Comparison of ENCODE assay signal across 15 cellular contexts in the genomic region with DNA sequence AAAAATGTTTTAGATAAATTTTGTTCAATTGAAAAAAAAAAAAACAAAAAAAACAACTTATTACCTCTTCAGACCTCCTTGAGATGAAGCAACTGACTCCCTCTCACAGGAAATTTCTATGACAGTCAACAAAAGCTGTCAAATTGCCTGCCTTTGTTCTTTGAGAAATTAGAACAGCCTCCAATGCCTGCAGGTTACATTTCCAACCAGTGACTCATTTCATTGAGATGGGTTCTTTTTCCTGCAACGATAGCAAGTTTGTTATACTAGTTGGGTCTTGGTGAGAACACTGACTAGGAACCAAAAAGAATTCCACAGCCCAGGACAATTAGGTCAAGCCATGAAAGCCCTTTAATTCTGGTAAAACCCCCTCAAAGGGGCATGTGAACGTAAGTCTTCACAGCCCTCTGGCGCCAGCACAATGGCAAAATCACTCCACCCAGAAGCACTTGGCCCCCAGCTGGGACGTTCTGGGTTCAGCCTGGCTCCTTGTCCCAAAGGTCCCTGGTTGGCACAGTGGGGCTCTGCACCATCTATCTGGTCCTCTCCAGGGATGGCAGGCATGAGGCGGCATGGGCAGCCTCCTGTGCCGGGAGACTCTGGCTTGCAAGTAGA.
A peak's percentile ranks its signal among the peaks of the same experiment; 100 is the strongest.
DNase-seq lines count a peak whose midpoint lies in the region; ATAC-seq and TF ChIP-seq lines count a peak whose summit lies in the region.
"Had no signal": no experiment of that assay in that cellular context is flagged by ENCODE, and none has a peak within 500 bp of the region (broad histone marks: within the 10 kb centered on the region; RNA-seq: fewer than 3 reads in every experiment).

No MANE protein-coding gene starts in this region.

- no peaks in the 10 kb centered on the region for H3K79me2 ChIP-seq in GM23338 (replicated peaks; ENCODE audit: insufficient read depth)
- H3K79me2 ChIP-seq: parathyroid adenoma had no signal

- no peak overlapping the region for H3K4me2 ChIP-seq in GM23338

- H3K4me3 ChIP-seq in NT2/D1 (ENCODE audit: insufficient read length, low read depth): no peak overlapping the region
- H3K4me3 ChIP-seq in GM23338: no peak overlapping the region
- H3K4me3 ChIP-seq: esophagus squamous epithelium, testis had no signal

- H3K36me3 Mint-ChIP-seq in activated CD4-positive, alpha-beta T cell treated with anti-CD3 and anti-CD28 coated beads, Interleukin-2, amount 10 ng/mL, durations not matched to agents 7 days and 5 days (ENCODE audit: low read depth): no peaks in the 10 kb centered on the region
- H3K36me3 Mint-ChIP-seq in effector memory CD8-positive, alpha-beta T cell (ENCODE audit: insufficient read depth): no peaks in the 10 kb centered on the region
- H3K36me3 Mint-ChIP-seq in GM23338 (ENCODE audit: low read depth): no peaks in the 10 kb centered on the region

- H3K4me1 ChIP-seq in NT2/D1 (ENCODE audit: insufficient read depth, insufficient read length) (peaks cover 7% of the 10 kb centered on the region), GM23338 (ENCODE audit: insufficient read depth) (no peaks in the 10 kb centered on the region)
- H3K4me1 ChIP-seq: parathyroid adenoma, testis had no signal

- H3K4me1 Mint-ChIP-seq in activated CD4-positive, alpha-beta T cell treated with anti-CD3 and anti-CD28 coated beads, Interleukin-2, amount 10 ng/mL, durations not matched to agents 7 days and 5 days: peaks cover 33% of the 10 kb centered on the region
- peaks cover 28 to 36% of the 10 kb centered on the region in 2 donors for H3K4me1 Mint-ChIP-seq in effector memory CD8-positive, alpha-beta T cell (ENCODE audit: low read depth in 2 of 2)
- peaks cover 14% of the 10 kb centered on the region for H3K4me1 Mint-ChIP-seq in GM23338

- H3K4me3 Mint-ChIP-seq in activated CD4-positive, alpha-beta T cell treated with anti-CD3 and anti-CD28 coated beads, Interleukin-2, amount 10 ng/mL, durations not matched to agents 7 days and 5 days: no peak overlapping the region
- peak overlapping the region; percentile 33 to 49 for H3K4me3 Mint-ChIP-seq in effector memory CD8-positive, alpha-beta T cell
- H3K4me3 Mint-ChIP-seq in GM23338: no peak overlapping the region

- H3K27ac Mint-ChIP-seq in activated CD4-positive, alpha-beta T cell treated with anti-CD3 and anti-CD28 coated beads, Interleukin-2, amount 10 ng/mL, durations not matched to agents 7 days and 5 days: peak overlapping the region; percentile 39
- peak overlapping the region; percentile 83 to 87 for H3K27ac Mint-ChIP-seq in effector memory CD8-positive, alpha-beta T cell
- H3K27ac Mint-ChIP-seq in GM23338: no peak overlapping the region

- H3K36me3 ChIP-seq in NT2/D1 (ENCODE audit: insufficient read depth, insufficient read length, low read length): no peaks in the 10 kb centered on the region
- H3K36me3 ChIP-seq in GM23338 (ENCODE audit: insufficient read depth): no peaks in the 10 kb centered on the region
- H3K36me3 ChIP-seq: esophagus squamous epithelium had no signal

- TF ChIP-seq CTCF in GM23338 (conservative IDR thresholded peaks at IDR 0.05; ENCODE audit: low read depth in 2 of 2): no peak

- no peaks in the 10 kb centered on the region for H4K20me1 ChIP-seq in GM23338 (replicated peaks; ENCODE audit: insufficient read depth)

- H3K9ac ChIP-seq in NT2/D1 (ENCODE audit: insufficient read length, low read depth): no peak overlapping the region
- H3K9ac ChIP-seq: parathyroid adenoma had no signal

- no peak overlapping the region for H3K27ac ChIP-seq in GM23338 (ENCODE audit: low read depth)
- H3K27ac ChIP-seq: parathyroid adenoma, testis had no signal

- H3F3A ChIP-seq in GM23338 (replicated peaks; ENCODE audit: low read depth): no peaks in the 10 kb centered on the region

- H3K9me3 ChIP-seq in NT2/D1 (ENCODE audit: insufficient read depth, low read length): peaks cover 15% of the 10 kb centered on the region; the same call in 1 of the 2 replicates
- H3K9me3 ChIP-seq: testis had no signal

- H2AFZ ChIP-seq in GM23338: no peak overlapping the region
- H2AFZ ChIP-seq: parathyroid adenoma had no signal

- DNase-seq in activated CD4-positive, alpha-beta T cell treated with anti-CD3 and anti-CD28 coated beads, Interleukin-2, amount 10 ng/mL, durations not matched to agents 7 days and 5 days: no peak
- no peak for DNase-seq in activated CD4-positive, alpha-beta T cell treated with anti-CD3 and anti-CD28 coated beads for 48 hours
- peak; percentile 23 for DNase-seq in NT2/D1 (ENCODE audit: low read depth, low spot score)
- DNase-seq in effector memory CD8-positive, alpha-beta T cell: peak in 1 of 3 experiments; percentile 14
- peak; percentile 98 for DNase-seq in renal cortical epithelial cell (ENCODE audit: low read depth)
- DNase-seq in GM23338 (ENCODE audit: low spot score): no peak
- no peak for DNase-seq in NCI-H524 treated with DMSO at 0.1 percent for 48 hours (lab: John Stamatoyannopoulos, UW)
- no peak for DNase-seq in NCI-H774 (lab: John Stamatoyannopoulos, UW)
- DNase-seq: activated CD4-positive, alpha-beta T cell treated with anti-CD3 and anti-CD28 coated beads, Interleukin-2, amount 50 U/mL, for 4 hours; amygdala; esophagus squamous epithelium; NCI-H2081 treated with DMSO at 0.1 percent for 48 hours; testis had no signal

- H3K27me3 ChIP-seq in NT2/D1 (ENCODE audit: insufficient read depth, insufficient read length) (no peaks in the 10 kb centered on the region), GM23338 (ENCODE audit: insufficient read depth) (no peaks in the 10 kb centered on the region)
- H3K27me3 ChIP-seq: testis had no signal

- CTCF ChIA-PET in activated CD4-positive, alpha-beta T cell treated with anti-CD3 and anti-CD28 coated beads, Interleukin-2, amount 10 ng/mL, durations not matched to agents 7 days and 5 days (lab: Charles Lee): interaction anchor here (0.6 to 2.8 kb wide), 3 partner anchors 288 to 365 kb away, joined by 3 to 28 read pairs (median 14); a partner anchor contains a TSS

- H3K9me3 Mint-ChIP-seq in activated CD4-positive, alpha-beta T cell treated with anti-CD3 and anti-CD28 coated beads, Interleukin-2, amount 10 ng/mL, durations not matched to agents 7 days and 5 days: no peaks in the 10 kb centered on the region
- H3K9me3 Mint-ChIP-seq in effector memory CD8-positive, alpha-beta T cell: no peaks in the 10 kb centered on the region
- no peaks in the 10 kb centered on the region for H3K9me3 Mint-ChIP-seq in GM23338

- H3K27me3 Mint-ChIP-seq in activated CD4-positive, alpha-beta T cell treated with anti-CD3 and anti-CD28 coated beads, Interleukin-2, amount 10 ng/mL, durations not matched to agents 7 days and 5 days: peaks cover 3% of the 10 kb centered on the region
- H3K27me3 Mint-ChIP-seq in effector memory CD8-positive, alpha-beta T cell: no peaks in the 10 kb centered on the region
- peaks cover 8% of the 10 kb centered on the region for H3K27me3 Mint-ChIP-seq in GM23338 (ENCODE audit: insufficient read depth, low read depth, poor library complexity)

- POLR2A ChIA-PET in activated CD4-positive, alpha-beta T cell treated with anti-CD3 and anti-CD28 coated beads, Interleukin-2, amount 10 ng/mL, durations not matched to agents 7 days and 5 days (lab: Charles Lee): no interaction called here

- 0 out of 2 replicates have a peak, but pooled peaks cover 12% of the 10 kb centered on the region for H3K9me2 ChIP-seq in GM23338 (ENCODE audit: insufficient read depth)

- peak; percentile 88 for ATAC-seq in effector memory CD8-positive, alpha-beta T cell (replicated peaks)
- ATAC-seq in GM23338: no peak
- ATAC-seq: left lobe of liver had no signal

TF ChIP-seq in GM23338, 12 proteins besides CTCF, POLR2A, EP300 and RAD21 (continues in another document):
- no peak for TF ChIP-seq JUNB (IDR thresholded peaks at IDR 0.05; ENCODE audit: unreplicated experiment)

Comparison
In these comparisons a context has a peak if more than half of its experiments do, and no peak if none do; other contexts are left out.
1. DNase-seq: peak in NT2/D1 (single experiment) and renal cortical epithelial cell (single experiment); none in activated CD4-positive, alpha-beta T cell treated with anti-CD3 and anti-CD28 coated beads, Interleukin-2, amount 10 ng/mL, durations not matched to agents 7 days and 5 days (single experiment), activated CD4-positive, alpha-beta T cell treated with anti-CD3 and anti-CD28 coated beads for 48 hours (single experiment), GM23338 (single experiment), NCI-H524 treated with DMSO at 0.1 percent for 48 hours (single experiment) and NCI-H774 (single experiment).
2. H3K4me3 Mint-ChIP-seq: peak in effector memory CD8-positive, alpha-beta T cell (2 of 2); none in activated CD4-positive, alpha-beta T cell treated with anti-CD3 and anti-CD28 coated beads, Interleukin-2, amount 10 ng/mL, durations not matched to agents 7 days and 5 days (single experiment) and GM23338 (single experiment).